Comparison of ENCODE assay signal across 33 cellular contexts in genomic region chr16:26969589-26970217, GRCh38.
"Had no signal": no experiment of that assay in that cellular context is flagged by ENCODE, and none has a peak within 500 bp of the region (broad histone marks: within the 10 kb centered on the region; RNA-seq: fewer than 3 reads in every experiment).

No MANE protein-coding gene starts in this region.

- DNase-seq: activated effector memory CD4-positive, alpha-beta T cell treated with anti-CD3 and anti-CD28 coated beads, Interleukin-2, amount 50 U/mL, for 16 hours; activated effector memory CD4-positive, alpha-beta T cell treated with Interleukin-2 at 50 U/mL for 16 hours; activated gamma-delta T cell; activated gamma-delta T cell treated with Interleukin-2 at 50 U/mL for 16 hours; activated naive CD4-positive, alpha-beta T cell; activated naive CD4-positive, alpha-beta T cell treated with anti-CD3 and anti-CD28 coated beads for 36 hours; activated naive CD4-positive, alpha-beta T cell treated with anti-CD3 and anti-CD28 coated beads, Interleukin-2, amount 10 ng/mL, durations not matched to agents 7 days and 5 days; activated naive CD4-positive, alpha-beta T cell treated with anti-CD3 and anti-CD28 coated beads, Interleukin-2, amount 50 U/mL, for 16 hours; activated naive CD4-positive, alpha-beta T cell treated with Interleukin-2 at 50 U/mL for 16 hours; activated naive CD8-positive, alpha-beta T cell treated with anti-CD3 and anti-CD28 coated beads for 36 hours; activated naive CD8-positive, alpha-beta T cell treated with anti-CD3 and anti-CD28 coated beads, Interleukin-2, amount 10 ng/mL, durations not matched to agents 7 days and 5 days; activated naive CD8-positive, alpha-beta T cell treated with anti-CD3 and anti-CD28 coated beads, Interleukin-2, amount 50 U/mL, for 24 hours; activated T-cell treated with anti-CD3 and anti-CD28 coated beads, Interleukin-2, amount 50 U/mL, for 24 hours; activated T-cell treated with anti-CD3 and anti-CD28 coated beads, Interleukin-2, amount 50 U/mL, for 4 hours; activated T-cell treated with anti-CD3 and anti-CD28 coated beads, Interleukin-2, amount 50 U/mL, for 48 hours; activated T-cell treated with anti-CD3 and anti-CD28 coated beads, Interleukin-2, amount 50 U/mL, for 72 hours; adrenal gland; amniotic stem cell; amygdala; anterior cingulate cortex; aorta; body of pancreas; brain microvascular endothelial cell; caudate nucleus; central memory CD4-positive, alpha-beta T cell; cerebellar nuclear complex had no signal

- ATAC-seq: activated naive CD4-positive, alpha-beta T cell treated with anti-CD3 and anti-CD28 coated beads, Interleukin-2, amount 50 U/mL, for 72 hours; activated naive CD8-positive, alpha-beta T cell treated with anti-CD3 and anti-CD28 coated beads, Interleukin-2, amount 50 U/mL, for 24 hours; activated T-cell treated with anti-CD3 and anti-CD28 coated beads, Interleukin-2, amount 50 U/mL, for 4 hours; activated T-cell treated with anti-CD3 and anti-CD28 coated beads, Interleukin-2, amount 50 U/mL, for 72 hours; activated T-helper 17 cell treated with anti-CD3 and anti-CD28 coated beads, Interleukin-2, amount 50 U/mL, for 72 hours; body of pancreas had no signal

- H3K4me1 ChIP-seq: adrenal gland, ascending aorta, body of pancreas, breast epithelium had no signal

- H3K36me3 ChIP-seq: adrenal gland, ascending aorta, brain microvascular endothelial cell, breast epithelium, cardiac muscle cell had no signal

- H3K27me3 ChIP-seq: adrenal gland, ascending aorta, body of pancreas, brain microvascular endothelial cell, breast epithelium, cardiac muscle cell had no signal

- FAIRE-seq: astrocyte, bronchial epithelial cell had no signal

- H3K4me3 ChIP-seq: adrenal gland, ascending aorta, body of pancreas, breast epithelium, cardiac muscle cell had no signal

- H3K9me3 ChIP-seq: adrenal gland, ascending aorta, body of pancreas, breast epithelium had no signal

- H3K27ac ChIP-seq: adrenal gland, ascending aorta, body of pancreas, brain microvascular endothelial cell, breast epithelium, cardiac muscle cell had no signal
